In genomic region chr15:56180851-56181250, GRCh38 we compare ENCODE assay signal across 22 cellular contexts.
"Had no signal": no experiment of that assay in that cellular context is flagged by ENCODE, and none has a peak within 500 bp of the region (broad histone marks: within the 10 kb centered on the region; RNA-seq: fewer than 3 reads in every experiment).

No MANE protein-coding gene starts in this region.

- DNase-seq: IMR-90, Kasumi-1, MM.1S, NCI-H1105, NCI-H1417 treated with DMSO at 0.1 percent for 48 hours, NCI-H146, NCI-H1694 treated with DMSO at 0.1 percent for 48 hours, NCI-H1930, NCI-H2081, NCI-H2107, NCI-H226, NCI-H446, NCI-H510A, NCI-H524 treated with DMSO at 0.1 percent for 48 hours, NCI-H69, NCI-H774, PC-3, SHP77, SK-N-SH, SW 1271 had no signal

- ATAC-seq: HepG2, Panc1, PC-3 had no signal

- H3K9me3 ChIP-seq: SK-N-SH had no signal
